In genomic region chr1:35598895-35599294, GRCh38 we compare ENCODE assay signal across 18 cellular contexts. TPM values are rescaled to one million over a fixed set of nuclear protein-coding genes. Genes with fewer than 3 reads are reported as not detected.
DNase-seq lines count a peak whose midpoint lies in the region; TF ChIP-seq lines count a peak whose summit lies in the region.
"Had no signal": no experiment of that assay in that cellular context is flagged by ENCODE, and none has a peak within 500 bp of the region (broad histone marks: within the 10 kb centered on the region; RNA-seq: fewer than 3 reads in every experiment).

No MANE protein-coding gene starts in this region.

- peaks cover 17% of the 10 kb centered on the region for H3K36me3 Mint-ChIP-seq in type B pancreatic cell
- peaks cover 37% of the 10 kb centered on the region for H3K36me3 Mint-ChIP-seq in activated T-helper 2 cell treated with anti-CD3 and anti-CD28 coated beads, Interferon-gamma antibody, Interleukin-2, Interleukin-4, amounts not matched to agents 10 μg/mL and 5 μg/mL and 100 μg/mL, durations not matched to agents 14 hours and 24 hours and 36 hours (ENCODE audit: low read depth)

- H3K27ac Mint-ChIP-seq in type B pancreatic cell = peak overlapping the region; percentile 43
- no peak overlapping the region for H3K27ac Mint-ChIP-seq in activated T-helper 2 cell treated with anti-CD3 and anti-CD28 coated beads, Interferon-gamma antibody, Interleukin-2, Interleukin-4, amounts not matched to agents 10 μg/mL and 5 μg/mL and 100 μg/mL, durations not matched to agents 14 hours and 24 hours and 36 hours
- H3K27ac Mint-ChIP-seq: CD8-positive, alpha-beta T cell had no signal

- TF ChIP-seq CTCF in type B pancreatic cell (conservative IDR thresholded peaks at IDR 0.05) = no peak

- H3K4me1 Mint-ChIP-seq in type B pancreatic cell (ENCODE audit: unreplicated experiment) = peaks cover 7% of the 10 kb centered on the region
- peaks cover under 1% of the 10 kb centered on the region for H3K4me1 Mint-ChIP-seq in activated T-helper 2 cell treated with anti-CD3 and anti-CD28 coated beads, Interferon-gamma antibody, Interleukin-2, Interleukin-4, amounts not matched to agents 10 μg/mL and 5 μg/mL and 100 μg/mL, durations not matched to agents 14 hours and 24 hours and 36 hours (ENCODE audit: low read depth)

- DNase-seq in activated CD8-positive, alpha-beta memory T cell treated with anti-CD3 and anti-CD28 coated beads for 24 hours = peak; percentile 51
- no peak for DNase-seq in activated CD8-positive, alpha-beta memory T cell treated with anti-CD3 and anti-CD28 coated beads, Interleukin-2, amount 50 U/mL, for 48 hours
- DNase-seq in NCI-H69 (lab: John Stamatoyannopoulos, UW) (peak; percentile 85), foreskin melanocyte (peak; percentile 61), type B pancreatic cell (ENCODE audit: extremely low spot score, unreplicated experiment) (peak; percentile 29), NCI-H1105 treated with DMSO at 0.1 percent for 48 hours (lab: John Stamatoyannopoulos, UW) (no peak)
- no peak for DNase-seq in activated T-helper 2 cell treated with anti-CD3 and anti-CD28 coated beads, Interferon-gamma antibody, Interleukin-2, Interleukin-4, amounts not matched to agents 10 μg/mL and 5 μg/mL and 100 μg/mL, durations not matched to agents 14 hours and 24 hours and 36 hours (ENCODE audit: low spot score)
- DNase-seq: Calu3; CD8-positive, alpha-beta T cell; KBM-7; NCI-H1436; NCI-H2029 treated with DMSO at 0.1 percent for 48 hours; NCI-H2171 treated with DMSO at 0.1 percent for 48 hours; NCI-H446; NCI-H748 treated with DMSO at 0.1 percent for 48 hours; NK-92 treated with Interleukin-12 subunit alpha and Interleukin-12 subunit beta, amount 100 ng/mL, for 24 hours; OCI-M1; SHP77 had no signal

- intact Hi-C loops in activated T-helper 2 cell treated with anti-CD3 and anti-CD28 coated beads, Interferon-gamma antibody, Interleukin-2, Interleukin-4, amounts not matched to agents 10 μg/mL and 5 μg/mL and 100 μg/mL, durations not matched to agents 14 hours and 24 hours and 36 hours (cut with micrococcal nuclease) = no loop called here

- no peaks in the 10 kb centered on the region for H3K9me3 Mint-ChIP-seq in type B pancreatic cell
- H3K9me3 Mint-ChIP-seq in activated T-helper 2 cell treated with anti-CD3 and anti-CD28 coated beads, Interferon-gamma antibody, Interleukin-2, Interleukin-4, amounts not matched to agents 10 μg/mL and 5 μg/mL and 100 μg/mL, durations not matched to agents 14 hours and 24 hours and 36 hours = no peaks in the 10 kb centered on the region
- H3K9me3 Mint-ChIP-seq: CD8-positive, alpha-beta T cell had no signal

- no peak overlapping the region for H3K4me3 Mint-ChIP-seq in type B pancreatic cell
- H3K4me3 Mint-ChIP-seq in activated T-helper 2 cell treated with anti-CD3 and anti-CD28 coated beads, Interferon-gamma antibody, Interleukin-2, Interleukin-4, amounts not matched to agents 10 μg/mL and 5 μg/mL and 100 μg/mL, durations not matched to agents 14 hours and 24 hours and 36 hours (ENCODE audit: low read depth) = no peak overlapping the region
- H3K4me3 Mint-ChIP-seq: CD8-positive, alpha-beta T cell had no signal

- no peaks in the 10 kb centered on the region for H3K27me3 Mint-ChIP-seq in type B pancreatic cell
- no peaks in the 10 kb centered on the region for H3K27me3 Mint-ChIP-seq in activated T-helper 2 cell treated with anti-CD3 and anti-CD28 coated beads, Interferon-gamma antibody, Interleukin-2, Interleukin-4, amounts not matched to agents 10 μg/mL and 5 μg/mL and 100 μg/mL, durations not matched to agents 14 hours and 24 hours and 36 hours (ENCODE audit: low read depth)

RNA-seq across cellular contexts. Expression of gene TFAP2E, which starts 25.8 kb away (rescaled TPM):
- 1.3 and 1.4 TPM in 2 replicates for total RNA-seq in type B pancreatic cell (ENCODE audit: low replicate concordance)
- total RNA-seq in activated T-helper 2 cell treated with anti-CD3 and anti-CD28 coated beads, Interferon-gamma antibody, Interleukin-2, Interleukin-4, amounts not matched to agents 10 μg/mL and 5 μg/mL and 100 μg/mL, durations not matched to agents 14 hours and 24 hours and 36 hours = 0.50 and 0.51 TPM in 2 replicates

RNA-seq across cellular contexts. Expression of gene NCDN, which starts 41.3 kb away (rescaled TPM):
- 21.8 and 27.2 TPM in 2 replicates for total RNA-seq in type B pancreatic cell (ENCODE audit: low replicate concordance)
- 31.8 and 32.6 TPM in 2 replicates for total RNA-seq in activated T-helper 2 cell treated with anti-CD3 and anti-CD28 coated beads, Interferon-gamma antibody, Interleukin-2, Interleukin-4, amounts not matched to agents 10 μg/mL and 5 μg/mL and 100 μg/mL, durations not matched to agents 14 hours and 24 hours and 36 hours

RNA-seq across cellular contexts. Expression of gene KIAA0319L, which starts 41.7 kb away (rescaled TPM):
- total RNA-seq in type B pancreatic cell (ENCODE audit: low replicate concordance) = 48.6 and 56.9 TPM in 2 replicates
- 40.9 and 46.5 TPM in 2 replicates for total RNA-seq in activated T-helper 2 cell treated with anti-CD3 and anti-CD28 coated beads, Interferon-gamma antibody, Interleukin-2, Interleukin-4, amounts not matched to agents 10 μg/mL and 5 μg/mL and 100 μg/mL, durations not matched to agents 14 hours and 24 hours and 36 hours

RNA-seq across cellular contexts. Expression of gene PSMB2, which starts 42.4 kb away (rescaled TPM):
- 62.9 and 66.3 TPM in 2 replicates for total RNA-seq in type B pancreatic cell (ENCODE audit: low replicate concordance)
- 123 and 124 TPM in 2 replicates for total RNA-seq in activated T-helper 2 cell treated with anti-CD3 and anti-CD28 coated beads, Interferon-gamma antibody, Interleukin-2, Interleukin-4, amounts not matched to agents 10 μg/mL and 5 μg/mL and 100 μg/mL, durations not matched to agents 14 hours and 24 hours and 36 hours

Comparison
In these comparisons a context has a peak if more than half of its experiments do, and no peak if none do; other contexts are left out.
1. DNase-seq: peak in activated CD8-positive, alpha-beta memory T cell treated with anti-CD3 and anti-CD28 coated beads for 24 hours (single experiment), NCI-H69 (single experiment), foreskin melanocyte (single experiment) and type B pancreatic cell (single experiment); none in activated CD8-positive, alpha-beta memory T cell treated with anti-CD3 and anti-CD28 coated beads, Interleukin-2, amount 50 U/mL, for 48 hours (single experiment), NCI-H1105 treated with DMSO at 0.1 percent for 48 hours (single experiment) and activated T-helper 2 cell treated with anti-CD3 and anti-CD28 coated beads, Interferon-gamma antibody, Interleukin-2, Interleukin-4, amounts not matched to agents 10 μg/mL and 5 μg/mL and 100 μg/mL, durations not matched to agents 14 hours and 24 hours and 36 hours (single experiment).